Comparison of ENCODE assay signal across 9 cellular contexts in the genomic region with DNA sequence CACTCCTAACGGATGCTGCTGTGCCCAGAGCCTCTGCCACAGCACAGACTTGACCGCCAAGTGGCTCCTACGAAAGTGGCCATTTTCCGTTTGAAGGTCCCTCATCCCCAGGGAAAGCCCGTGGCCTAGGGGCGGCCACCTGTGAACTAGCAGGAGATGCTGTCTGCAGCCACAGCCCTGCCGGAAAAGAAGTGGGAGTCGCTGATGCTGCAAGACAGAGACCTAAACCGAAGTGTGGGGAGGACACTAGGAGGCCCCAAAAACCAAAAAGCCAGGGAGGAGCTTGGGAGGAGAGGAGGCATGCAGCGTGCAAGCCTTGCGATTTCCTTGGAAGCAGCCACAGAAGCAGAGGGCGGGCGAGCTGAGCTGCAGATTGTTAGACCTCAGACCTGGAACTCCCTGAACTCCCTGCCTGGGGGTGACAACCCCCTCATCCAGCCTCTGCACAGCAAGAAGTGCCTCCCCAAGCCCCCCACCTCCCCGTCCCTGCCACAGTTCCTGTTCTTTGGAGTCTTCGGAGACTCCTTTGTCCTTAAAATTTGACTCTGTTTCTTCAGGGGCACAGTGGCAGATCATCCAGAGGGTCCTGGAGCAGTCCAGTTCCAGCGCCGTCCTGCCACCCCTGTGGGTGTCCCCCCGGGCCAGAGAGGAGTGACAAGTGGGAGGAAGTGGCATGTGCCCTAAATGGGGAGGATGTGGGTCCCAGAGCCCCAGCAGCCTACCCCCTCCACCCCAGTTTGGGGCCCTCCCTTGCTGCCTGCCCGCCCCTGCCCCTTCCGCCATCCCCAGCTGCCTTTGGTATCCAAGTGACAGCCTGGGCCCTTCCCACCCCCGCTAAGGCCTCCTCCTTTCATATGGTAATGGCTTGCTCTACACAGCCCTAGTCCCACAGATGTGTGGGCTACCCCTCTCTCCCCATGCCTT. TPM values are rescaled to one million over a fixed set of nuclear protein-coding genes. Genes with fewer than 3 reads are reported as not detected.
DNase-seq lines count a peak whose midpoint lies in the region; ATAC-seq and TF ChIP-seq lines count a peak whose summit lies in the region.
"Had no signal": no experiment of that assay in that cellular context is flagged by ENCODE, and none has a peak within 500 bp of the region (broad histone marks: within the 10 kb centered on the region; RNA-seq: fewer than 3 reads in every experiment).

No MANE protein-coding gene starts in this region.

- H3K4me3 ChIP-seq in fibroblast of mammary gland (ENCODE audit: control insufficient read depth, low read depth, low read length), result no peak overlapping the region
- H3K4me3 ChIP-seq in naive thymus-derived CD4-positive, alpha-beta T cell (ENCODE audit: low read length), result no peak overlapping the region
- H3K4me3 ChIP-seq in transverse colon, result no peak overlapping the region

- H3K9me3 ChIP-seq in naive thymus-derived CD4-positive, alpha-beta T cell (ENCODE audit: control insufficient read depth in 2 of 3, low read length in 3 of 3), result no peaks in the 10 kb centered on the region
- H3K9me3 ChIP-seq in transverse colon, result no peaks in the 10 kb centered on the region

- ATAC-seq in naive thymus-derived CD4-positive, alpha-beta T cell, result peak; percentile 35
- ATAC-seq in GM21737 (IDR thresholded peaks at IDR 0.05; ENCODE audit: unreplicated experiment) (no peak), GM18517 (IDR thresholded peaks at IDR 0.05; ENCODE audit: unreplicated experiment) (no peak)

- H3K9me3 Mint-ChIP-seq in naive thymus-derived CD4-positive, alpha-beta T cell, result peaks cover 0 to 4% (median 0%) of the 10 kb centered on the region in 11 donors

- CTCF ChIA-PET in naive thymus-derived CD4-positive, alpha-beta T cell (lab: Charles Lee), result interaction anchor here (0.7 kb wide), 1 partner anchor 165 kb away, joined by 3 read pairs; no protein-coding TSS in a partner anchor

- POLR2A ChIA-PET in naive thymus-derived CD4-positive, alpha-beta T cell (lab: Charles Lee), result interaction anchor here (1.2 kb wide), 1 partner anchor 13 kb away, joined by 5 read pairs; no protein-coding TSS in a partner anchor

- H3K27ac ChIP-seq in naive thymus-derived CD4-positive, alpha-beta T cell (ENCODE audit: low read depth, low read length), result peak overlapping the region; percentile 51
- H3K27ac ChIP-seq in transverse colon, result peak overlapping the region; percentile 64 to 78 (median 70)

- H3K27me3 Mint-ChIP-seq in naive thymus-derived CD4-positive, alpha-beta T cell, result no peaks in the 10 kb centered on the region

- H3K4me3 Mint-ChIP-seq in naive thymus-derived CD4-positive, alpha-beta T cell, result peak overlapping the region in 3 of 10 donors; percentile 29 to 42 (median 39)

- peak overlapping the region in 6 of 9 donors; percentile 31 to 83 (median 63) for H3K27ac Mint-ChIP-seq in naive thymus-derived CD4-positive, alpha-beta T cell

- in situ Hi-C loops in transverse colon (cut with MboI; ENCODE audit: low pct_ligation_motif_present in 1 of 4, low pct_unique_long_range_greater_than_20kb in 1 of 4, low sequenced_read_pairs in 3 of 4), result no loop called here

- TF ChIP-seq CTCF in fibroblast of mammary gland (conservative IDR thresholded peaks at IDR 0.05; ENCODE audit: control insufficient read depth, insufficient read depth, low read depth, low read length) (no peak), transverse colon (IDR thresholded peaks at IDR 0.05) (no peak)

- WGBS in transverse colon (ENCODE audit: low coverage in 1 of 2), 2 donors, result 63% methylated on average over 21 of the region's 21 CpGs; no CpG with 5 or more reads in 1 of the 2 donors

- H3K4me1 ChIP-seq in naive thymus-derived CD4-positive, alpha-beta T cell (ENCODE audit: control insufficient read depth in 2 of 2, insufficient read depth in 2 of 2, low read length in 2 of 2), result peaks cover 0 to 8% of the 10 kb centered on the region in 2 donors
- H3K4me1 ChIP-seq in transverse colon, result peaks cover 0 to 25% (median 16%) of the 10 kb centered on the region in 4 donors

- TF ChIP-seq EP300 in transverse colon (IDR thresholded peaks at IDR 0.05; ENCODE audit: low read depth), result no peak

- peaks cover 9 to 42% (median 32%) of the 10 kb centered on the region in 7 donors for H3K4me1 Mint-ChIP-seq in naive thymus-derived CD4-positive, alpha-beta T cell

- intact Hi-C loops in naive thymus-derived CD4-positive, alpha-beta T cell (cut with micrococcal nuclease), result no loop called here
- intact Hi-C loops in transverse colon (cut with DNase I; ENCODE audit: low total_unique reads), result no loop called here

- peaks cover 0 to 22% (median 0%) of the 10 kb centered on the region in 5 donors for H3K36me3 Mint-ChIP-seq in naive thymus-derived CD4-positive, alpha-beta T cell

- peaks cover 0 to 31% (median 9%) of the 10 kb centered on the region in 3 experiments for H3K36me3 ChIP-seq in naive thymus-derived CD4-positive, alpha-beta T cell (ENCODE audit: control insufficient read depth in 2 of 3, insufficient read depth in 3 of 3, low read length in 3 of 3)
- peaks cover 0 to 19% (median 6%) of the 10 kb centered on the region in 4 donors for H3K36me3 ChIP-seq in transverse colon

- no peak for TF ChIP-seq POLR2A in transverse colon (IDR thresholded peaks at IDR 0.05)

- H3K27me3 ChIP-seq in naive thymus-derived CD4-positive, alpha-beta T cell (ENCODE audit: control insufficient read depth in 2 of 2, insufficient read depth in 2 of 2, low read length in 2 of 2), result no peaks in the 10 kb centered on the region
- H3K27me3 ChIP-seq in transverse colon, result no peaks in the 10 kb centered on the region

- peak; percentile 26 for DNase-seq in activated CD4-positive, CD25-positive, alpha-beta regulatory T cell treated with anti-CD3 and anti-CD28 coated beads, Interleukin-2, amount 50 U/mL, for 72 hours
- DNase-seq in activated CD4-positive, CD25-positive, alpha-beta regulatory T cell (lab: John Stamatoyannopoulos, UW), result no peak
- peak; percentile 25 for DNase-seq in fibroblast of mammary gland (ENCODE audit: low read depth)
- peak in 1 of 9 donors; percentile 13 for DNase-seq in naive thymus-derived CD4-positive, alpha-beta T cell
- DNase-seq in transverse colon, result no peak
- no peak for DNase-seq in RPMI8226
- DNase-seq: ACHN had no signal

RNA-seq across cellular contexts. Expression of gene KLHL25, which starts 43.7 kb away (rescaled TPM):
- total RNA-seq in naive thymus-derived CD4-positive, alpha-beta T cell, result 10 to 100 TPM in 3 of 5 experiments, 1 to 10 TPM in 2; 5.5 to 13.1 (median 10.6) TPM
- 1 to 10 TPM; 1.2 to 4.0 TPM for polyA plus RNA-seq in naive thymus-derived CD4-positive, alpha-beta T cell
- 10 to 100 TPM; 10.1 to 36.0 (median 10.8) TPM for total RNA-seq in transverse colon

Comparison
In these comparisons a context has a peak if more than half of its experiments do, and no peak if none do; other contexts are left out.
1. DNase-seq: peak in activated CD4-positive, CD25-positive, alpha-beta regulatory T cell treated with anti-CD3 and anti-CD28 coated beads, Interleukin-2, amount 50 U/mL, for 72 hours (single experiment) and fibroblast of mammary gland (single experiment); none in activated CD4-positive, CD25-positive, alpha-beta regulatory T cell (0 of 4), transverse colon (single experiment) and RPMI8226 (single experiment).